8 cellular contexts compared by ENCODE assay signal in genomic region chr1:98662354-98662665, GRCh38. TPM values are rescaled to one million over a fixed set of nuclear protein-coding genes. Genes with fewer than 3 reads are reported as not detected.
DNase-seq lines count a peak whose midpoint lies in the region; ATAC-seq and TF ChIP-seq lines count a peak whose summit lies in the region.

No MANE protein-coding gene starts in this region.

- peak overlapping the region; percentile 61 for H3K27ac Mint-ChIP-seq in nephron progenitor cell

- H3K4me1 ChIP-seq in ES-I3 (ENCODE audit: insufficient read depth, low read length) = peaks cover 9% of the 10 kb centered on the region
- peaks cover 9% of the 10 kb centered on the region; the same call in 1 of the 2 replicates for H3K4me1 ChIP-seq in SJSA1 (replicated peaks)
- H3K4me1 ChIP-seq in fibroblast of lung (ENCODE audit: control insufficient read depth, extremely low read depth, insufficient read depth, low read length) = no peaks in the 10 kb centered on the region

- H3K9ac ChIP-seq in ES-I3 (ENCODE audit: low read depth, low read length) (peak overlapping the region; percentile 94), fibroblast of lung (ENCODE audit: insufficient read depth, low read length) (peak overlapping the region; percentile 67)

- DNase-seq in SJSA1 (ENCODE audit: low read depth in 1 of 2, low spot score in 2 of 2) (peak in 1 of 2 experiments; percentile 73), fibroblast of lung (ENCODE audit: low read depth in 2 of 2) (peak; percentile 63 to 72), nephron progenitor cell (no peak), ureter (ENCODE audit: low spot score) (no peak), putamen (ENCODE audit: low spot score) (no peak), HuH-7.5 (ENCODE audit: low spot score) (no peak)

- peak overlapping the region; percentile 99 for H3K4me3 Mint-ChIP-seq in nephron progenitor cell

- no peak for ATAC-seq in HG03432 (IDR thresholded peaks at IDR 0.05; ENCODE audit: unreplicated experiment)

- no peak for TF ChIP-seq CTCF in fibroblast of lung (conservative IDR thresholded peaks at IDR 0.05 in 1 of 2, IDR thresholded peaks at IDR 0.05 in 1 of 2; ENCODE audit: low read depth in 1 of 2, low read length in 2 of 2)
- TF ChIP-seq CTCF in nephron progenitor cell (IDR thresholded peaks at IDR 0.05) = no peak

- H3K36me3 ChIP-seq in ES-I3 (ENCODE audit: insufficient read depth, low read length) = no peaks in the 10 kb centered on the region
- H3K36me3 ChIP-seq in SJSA1 = peaks cover 9% of the 10 kb centered on the region; the same call in 1 of the 2 replicates
- no peaks in the 10 kb centered on the region for H3K36me3 ChIP-seq in fibroblast of lung (ENCODE audit: control insufficient read depth, insufficient read depth, low read length)

- H3K9me3 ChIP-seq in ES-I3 (ENCODE audit: control insufficient read depth, insufficient read depth, low read length) (no peaks in the 10 kb centered on the region), SJSA1 (replicated peaks) (no peaks in the 10 kb centered on the region), fibroblast of lung (ENCODE audit: control insufficient read depth, insufficient read depth, low read depth, low read length) (no peaks in the 10 kb centered on the region)

- no peaks in the 10 kb centered on the region for H3K36me3 Mint-ChIP-seq in nephron progenitor cell (ENCODE audit: low read depth)

- peak overlapping the region; percentile 53 for H3K27ac ChIP-seq in SJSA1
- H3K27ac ChIP-seq in fibroblast of lung (ENCODE audit: insufficient read depth, low read length) = peak overlapping the region; percentile 36

- peaks cover 11% of the 10 kb centered on the region for H3K79me2 ChIP-seq in fibroblast of lung (ENCODE audit: control insufficient read depth, insufficient read depth, low read length)

- peak overlapping the region; percentile 79 for H3K4me3 ChIP-seq in SJSA1
- peak overlapping the region; percentile 57 to 90 (median 78) for H3K4me3 ChIP-seq in fibroblast of lung (replicated peaks in 1 of 4; ENCODE audit: control extremely low read depth in 1 of 4, insufficient read depth in 1 of 4, low read depth in 3 of 4, low read length in 4 of 4)

- H3K9me3 Mint-ChIP-seq in nephron progenitor cell = no peaks in the 10 kb centered on the region

- peaks cover 6% of the 10 kb centered on the region for H3K27me3 Mint-ChIP-seq in nephron progenitor cell (ENCODE audit: low read depth, poor library complexity)

- H3K4me1 Mint-ChIP-seq in nephron progenitor cell = peaks cover 26% of the 10 kb centered on the region

- H4K20me1 ChIP-seq in fibroblast of lung (ENCODE audit: control insufficient read depth, extremely low read depth, insufficient read depth, low read length) = no peaks in the 10 kb centered on the region

- H3K27me3 ChIP-seq in SJSA1 (replicated peaks) (no peaks in the 10 kb centered on the region), fibroblast of lung (ENCODE audit: control insufficient read depth, insufficient read depth, low read length) (no peaks in the 10 kb centered on the region)

- H3K4me2 ChIP-seq in fibroblast of lung (ENCODE audit: extremely low read depth, insufficient read depth, low read length) = peak overlapping the region; percentile 91

- peak overlapping the region; percentile 6 for H2AFZ ChIP-seq in fibroblast of lung (ENCODE audit: low read length)

RNA-seq across cellular contexts. Expression of gene SNX7, which starts 0.8 kb away (rescaled TPM):
- total RNA-seq in SJSA1 (2014; rRNA removed; shearing (Covaris generic)) = 80.1 and 111 TPM in 2 replicates
- total RNA-seq in fibroblast of lung (39.0 and 48.6 TPM in 2 replicates), ureter (25.0 TPM)
- 42.8 and 60.9 TPM in 2 replicates for polyA plus RNA-seq in fibroblast of lung
- 33.0 and 43.6 TPM in 2 replicates for polyA plus RNA-seq in fibroblast of lung (2012)
- polyA minus RNA-seq in fibroblast of lung (ENCODE audit: low replicate concordance) = 0.70 and 3.5 TPM in 2 replicates

Comparison
In these comparisons a context has a peak if more than half of its experiments do, and no peak if none do; other contexts are left out.
1. DNase-seq: peak in fibroblast of lung (2 of 2); none in nephron progenitor cell (single experiment), ureter (single experiment), putamen (single experiment) and HuH-7.5 (single experiment).